Comparison of ENCODE assay signal across 8 cellular contexts in genomic region chr7:107338080-107338479, GRCh38.
"Had no signal": no experiment of that assay in that cellular context is flagged by ENCODE, and none has a peak within 500 bp of the region (broad histone marks: within the 10 kb centered on the region; RNA-seq: fewer than 3 reads in every experiment).

No MANE protein-coding gene starts in this region.

- ATAC-seq: GM12878 had no signal

- DNase-seq: GDM1, GF-D8 had no signal

- H3K4me3 ChIP-seq: GM12878 had no signal

- FAIRE-seq: G401.6, GM12878, GM12891, GM12892, GM18507, GM19239 had no signal
